29 cellular contexts compared by ENCODE assay signal in the genomic region with DNA sequence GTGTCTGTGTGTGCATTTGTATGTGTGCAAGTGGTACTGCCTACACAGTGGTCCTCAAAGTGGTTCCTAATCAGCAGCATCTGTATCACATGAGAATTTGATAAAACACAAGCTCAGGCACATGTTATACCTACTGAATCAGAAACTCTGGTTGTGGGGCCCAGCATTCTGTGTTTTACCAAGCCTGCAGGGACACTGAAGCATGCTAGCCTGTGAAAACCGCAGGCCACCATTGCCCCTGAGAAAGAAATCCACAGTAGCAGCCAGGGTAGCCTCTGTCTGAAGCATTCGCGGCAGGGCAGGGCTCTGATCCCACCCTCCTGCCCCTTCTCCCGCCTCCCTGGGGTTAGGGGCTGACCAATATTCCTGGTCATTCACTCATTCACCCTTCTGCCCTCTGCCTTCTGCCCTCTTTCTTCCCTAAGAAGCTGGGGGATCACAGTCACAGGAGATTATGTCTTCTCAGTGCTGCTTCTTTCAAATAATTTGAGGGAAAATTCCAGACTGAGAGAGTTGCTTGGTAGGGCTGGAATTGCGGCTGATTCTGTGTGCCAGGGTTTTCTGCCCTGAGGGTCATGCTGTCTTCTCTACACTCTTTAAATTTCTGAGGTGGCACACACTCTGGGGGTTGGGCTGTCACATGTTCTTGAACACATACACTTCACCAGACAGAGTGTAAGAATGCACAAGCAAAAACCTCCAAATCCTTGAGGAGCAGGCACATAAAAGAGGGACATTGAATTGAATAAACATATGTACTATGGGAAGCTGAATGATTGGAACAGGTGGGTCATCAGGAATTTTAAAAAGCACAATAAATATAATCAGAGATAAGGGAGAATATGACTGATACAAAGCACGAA.
DNase-seq lines count a peak whose midpoint lies in the region; ATAC-seq, FAIRE-seq and TF ChIP-seq lines count a peak whose summit lies in the region.
"Had no signal": no experiment of that assay in that cellular context is flagged by ENCODE, and none has a peak within 500 bp of the region (broad histone marks: within the 10 kb centered on the region; RNA-seq: fewer than 3 reads in every experiment).

No MANE protein-coding gene starts in this region.

- H2AK5ac ChIP-seq in trophoblast cell (ENCODE audit: low read length): no peak overlapping the region

- CTCF ChIA-PET in endothelial cell of umbilical vein (lab: Charles Lee): interaction anchor here (1.0 to 1.4 kb wide), 3 partner anchors 9 to 249 kb away, joined by 3 to 4 read pairs (median 3); no protein-coding TSS in a partner anchor

- no peak overlapping the region for H4K12ac ChIP-seq in trophoblast cell (ENCODE audit: low read depth, low read length)

- no TSS peak for BruUV-seq in endothelial cell of umbilical vein (replicated peaks; lab: Mats Ljungman, UMichigan)

- intact Hi-C loops in endothelial cell of umbilical vein (cut with micrococcal nuclease): loop anchor here (2.0 kb wide), 1 partner anchor 20 kb away; no protein-coding TSS in a partner anchor

- peaks cover 8% of the 10 kb centered on the region for H3K79me1 ChIP-seq in trophoblast cell (ENCODE audit: low read length)

- peak overlapping the region; percentile 50 for H2BK120ac ChIP-seq in trophoblast cell (ENCODE audit: insufficient read depth, low read length, poor library complexity)

- H3K14ac ChIP-seq in trophoblast cell (ENCODE audit: low read length): no peak overlapping the region

- H3K27ac ChIP-seq in SJCRH30 (peak overlapping the region; percentile 61), endothelial cell of umbilical vein (ENCODE audit: insufficient read depth, low read depth, low read length) (no peak overlapping the region), trophoblast cell (ENCODE audit: low read depth, low read length) (no peak overlapping the region)
- H3K27ac ChIP-seq: KMS-11, neutrophil, stomach, transverse colon had no signal

- H3K23ac ChIP-seq in trophoblast cell (ENCODE audit: low read length): no peak overlapping the region

- H3K36me3 ChIP-seq in GM06990 (ENCODE audit: control insufficient read depth, insufficient read depth, low read length) (no peaks in the 10 kb centered on the region), SJCRH30 (no peaks in the 10 kb centered on the region), endothelial cell of umbilical vein (ENCODE audit: control insufficient read depth in 2 of 2, extremely low read depth in 1 of 2, insufficient read depth in 2 of 2, low read length in 2 of 2) (no peaks in the 10 kb centered on the region), trophoblast cell (ENCODE audit: control insufficient read depth in 1 of 2, insufficient read depth in 2 of 2, low read length in 2 of 2) (no peaks in the 10 kb centered on the region)
- H3K36me3 ChIP-seq: neutrophil, stomach, transverse colon had no signal

- no peak overlapping the region for H3K4me3 Mint-ChIP-seq in glutamatergic neuron (ENCODE audit: unreplicated experiment)
- H3K4me3 Mint-ChIP-seq: activated CD4-positive, alpha-beta T cell treated with anti-CD3 and anti-CD28 coated beads, Interleukin-2, amount 10 ng/mL, durations not matched to agents 24 days and 14 days; memory B cell had no signal

- no peak overlapping the region for H3K4ac ChIP-seq in trophoblast cell (ENCODE audit: low read depth, low read length)

- ATAC-seq in HG02588 (IDR thresholded peaks at IDR 0.05; ENCODE audit: unreplicated experiment) (no peak), GM21367 (IDR thresholded peaks at IDR 0.05; ENCODE audit: unreplicated experiment) (no peak)
- ATAC-seq: left cardiac atrium had no signal

- no peaks in the 10 kb centered on the region for H3K9me1 ChIP-seq in endothelial cell of umbilical vein (replicated peaks; ENCODE audit: control insufficient read depth, extremely low read depth, insufficient read depth, low read length)

- H3K79me2 ChIP-seq in endothelial cell of umbilical vein (ENCODE audit: control insufficient read depth, insufficient read depth, low read length): no peaks in the 10 kb centered on the region
- no peaks in the 10 kb centered on the region for H3K79me2 ChIP-seq in trophoblast cell (ENCODE audit: control insufficient read depth, insufficient read depth, low read length, poor library complexity)

- H3K4me1 ChIP-seq in SJCRH30 (peaks cover 10% of the 10 kb centered on the region), endothelial cell of umbilical vein (ENCODE audit: control insufficient read depth, extremely low read depth, insufficient read depth, low read length) (peaks cover 8% of the 10 kb centered on the region), trophoblast cell (ENCODE audit: control insufficient read depth in 1 of 2, insufficient read depth in 2 of 2, low read length in 2 of 2) (peaks cover 5 to 11% of the 10 kb centered on the region in 2 experiments)
- H3K4me1 ChIP-seq: stomach, transverse colon had no signal

- H3K27me3 ChIP-seq in GM06990 (replicated peaks; ENCODE audit: control insufficient read depth, insufficient read depth, low read length) (no peaks in the 10 kb centered on the region), SJCRH30 (no peaks in the 10 kb centered on the region), endothelial cell of umbilical vein (ENCODE audit: control insufficient read depth in 2 of 2, insufficient read depth in 2 of 2, low read length in 2 of 2) (no peaks in the 10 kb centered on the region), trophoblast cell (ENCODE audit: insufficient read depth, low read length) (no peaks in the 10 kb centered on the region)
- H3K27me3 ChIP-seq: neutrophil, stomach, transverse colon had no signal

- peaks cover 22% of the 10 kb centered on the region for H3K36me3 Mint-ChIP-seq in glutamatergic neuron (ENCODE audit: unreplicated experiment)

- H4K91ac ChIP-seq in trophoblast cell (ENCODE audit: low read depth, low read length): peak overlapping the region; percentile 22

- H3K18ac ChIP-seq in trophoblast cell (ENCODE audit: low read length): no peak overlapping the region

- no peak overlapping the region for H2AFZ ChIP-seq in endothelial cell of umbilical vein (ENCODE audit: low read depth, low read length)
- H2AFZ ChIP-seq in trophoblast cell (ENCODE audit: insufficient read depth, low read length, poor library complexity): peak overlapping the region; percentile 44

- H3K4me3 ChIP-seq in GM06990 (replicated peaks; ENCODE audit: low read depth, low read length) (no peak overlapping the region), SJCRH30 (no peak overlapping the region), endothelial cell of umbilical vein (replicated peaks in 1 of 3; ENCODE audit: insufficient read depth in 1 of 3, low read depth in 1 of 3, low read length in 3 of 3) (no peak overlapping the region), trophoblast cell (ENCODE audit: low read depth, low read length) (no peak overlapping the region)
- H3K4me3 ChIP-seq: stomach, transverse colon had no signal

- H3K27me3 Mint-ChIP-seq in glutamatergic neuron (ENCODE audit: unreplicated experiment): peaks cover 6% of the 10 kb centered on the region
- H3K27me3 Mint-ChIP-seq: memory B cell had no signal

- H4K8ac ChIP-seq in trophoblast cell (ENCODE audit: low read depth, low read length): no peak overlapping the region

- no peak overlapping the region for H3K9ac ChIP-seq in endothelial cell of umbilical vein (replicated peaks; ENCODE audit: extremely low read depth, insufficient read depth, low read length)
- no peak overlapping the region for H3K9ac ChIP-seq in trophoblast cell (ENCODE audit: low read length)
- H3K9ac ChIP-seq: KMS-11 had no signal

- no peak overlapping the region for H2BK5ac ChIP-seq in trophoblast cell (ENCODE audit: low read depth, low read length, poor library complexity)

- no peak for TF ChIP-seq POLR2A in endothelial cell of umbilical vein (IDR thresholded peaks at IDR 0.05; ENCODE audit: low read depth, low read length)

- WGBS in trophoblast cell (ENCODE audit: extremely low coverage, insufficient coverage, insufficient read length): no CpG with 5 or more reads among the region's 6 CpGs

- no peak overlapping the region for H3K27ac Mint-ChIP-seq in glutamatergic neuron (ENCODE audit: unreplicated experiment)
- H3K27ac Mint-ChIP-seq: activated CD4-positive, alpha-beta T cell treated with anti-CD3 and anti-CD28 coated beads, Interleukin-2, amount 10 ng/mL, durations not matched to agents 24 days and 14 days; memory B cell had no signal

- H2BK12ac ChIP-seq in trophoblast cell (ENCODE audit: low read length): peak overlapping the region; percentile 61

- peak overlapping the region; percentile 66 for H3K4me2 ChIP-seq in endothelial cell of umbilical vein (ENCODE audit: insufficient read depth, low read length)
- H3K4me2 ChIP-seq in trophoblast cell (ENCODE audit: low read length): no peak overlapping the region
- H3K4me2 ChIP-seq: KMS-11 had no signal

- DNase-seq in GM06990 (ENCODE audit: extremely low read depth, insufficient read length) (peak; percentile 24), SJCRH30 (peak; percentile 26 to 61), endothelial cell of umbilical vein (ENCODE audit: low read depth, low spot score) (peak; percentile 32), trophoblast cell (no peak), glutamatergic neuron (no peak), NCI-H187 treated with DMSO at 0.1 percent for 48 hours (lab: John Stamatoyannopoulos, UW) (no peak)
- DNase-seq: ACHN; activated CD4-positive, alpha-beta T cell treated with anti-CD3 and anti-CD28 coated beads, Interleukin-2, amount 10 ng/mL, durations not matched to agents 24 days and 14 days; activated gamma-delta T cell; activated T-cell treated with anti-CD3 and anti-CD28 coated beads, Interleukin-2, amount 50 U/mL, for 1 hour; cerebellar nuclear complex; erythroblast; HCEC 1CT; head of caudate nucleus; left cardiac atrium; NCI-H1436 treated with DMSO at 0.1 percent for 48 hours; NCI-H2107; NCI-H774; stimulated activated CD4-positive, alpha-beta T cell treated with anti-CD3 and anti-CD28 coated beads, Interleukin-2, amount 100 ng/mL, for 24 hours; stomach; SW 1271; T-helper 9 cell; transverse colon had no signal

- dilution Hi-C loops in endothelial cell of umbilical vein (cut with MboI; ENCODE audit: extremely low pct_ligation_motif_present, low sequenced_read_pairs): no loop called here

- H3K9me3 ChIP-seq in SJCRH30 (replicated peaks): no peaks in the 10 kb centered on the region
- H3K9me3 ChIP-seq in endothelial cell of umbilical vein (replicated peaks; ENCODE audit: control insufficient read depth, insufficient read depth, low read length): no peaks in the 10 kb centered on the region
- H3K9me3 ChIP-seq in trophoblast cell (ENCODE audit: insufficient read depth, low read depth, low read length): no peaks in the 10 kb centered on the region
- H3K9me3 ChIP-seq: neutrophil, transverse colon had no signal

- FAIRE-seq in endothelial cell of umbilical vein (lab: Jason Lieb, UNC): peak; percentile 53
- FAIRE-seq: G401.6 had no signal

- H3K9me3 Mint-ChIP-seq in glutamatergic neuron (ENCODE audit: unreplicated experiment): peaks cover 5% of the 10 kb centered on the region
- H3K9me3 Mint-ChIP-seq: activated CD4-positive, alpha-beta T cell treated with anti-CD3 and anti-CD28 coated beads, Interleukin-2, amount 10 ng/mL, durations not matched to agents 24 days and 14 days had no signal

- POLR2A ChIA-PET in endothelial cell of umbilical vein (lab: Charles Lee): no interaction called here

- peaks cover 6% of the 10 kb centered on the region for H3K4me1 Mint-ChIP-seq in glutamatergic neuron (ENCODE audit: low read depth, unreplicated experiment)
- H3K4me1 Mint-ChIP-seq: activated CD4-positive, alpha-beta T cell treated with anti-CD3 and anti-CD28 coated beads, Interleukin-2, amount 10 ng/mL, durations not matched to agents 24 days and 14 days had no signal

- TF ChIP-seq CTCF in GM06990 (IDR thresholded peaks at IDR 0.05; ENCODE audit: insufficient read depth, low read length, poor library complexity, severe bottlenecking) (no peak), endothelial cell of umbilical vein (IDR thresholded peaks at IDR 0.05; ENCODE audit: extremely low read depth in 1 of 2, insufficient read depth in 1 of 2, low read depth in 1 of 2, low read length in 2 of 2) (no peak), glutamatergic neuron (IDR thresholded peaks at IDR 0.05; ENCODE audit: partially characterized antibody, unreplicated experiment) (no peak)

- H4K20me1 ChIP-seq in endothelial cell of umbilical vein (replicated peaks; ENCODE audit: control insufficient read depth, extremely low read depth, insufficient read depth, low read length): no peaks in the 10 kb centered on the region

Comparison
In these comparisons a context has a peak if more than half of its experiments do, and no peak if none do; other contexts are left out.
1. DNase-seq: peak in GM06990 (single experiment), SJCRH30 (2 of 2) and endothelial cell of umbilical vein (single experiment); none in trophoblast cell (0 of 2), glutamatergic neuron (single experiment) and NCI-H187 treated with DMSO at 0.1 percent for 48 hours (single experiment).